ENCODE assay signal across 1 cellular context in the genomic region with DNA sequence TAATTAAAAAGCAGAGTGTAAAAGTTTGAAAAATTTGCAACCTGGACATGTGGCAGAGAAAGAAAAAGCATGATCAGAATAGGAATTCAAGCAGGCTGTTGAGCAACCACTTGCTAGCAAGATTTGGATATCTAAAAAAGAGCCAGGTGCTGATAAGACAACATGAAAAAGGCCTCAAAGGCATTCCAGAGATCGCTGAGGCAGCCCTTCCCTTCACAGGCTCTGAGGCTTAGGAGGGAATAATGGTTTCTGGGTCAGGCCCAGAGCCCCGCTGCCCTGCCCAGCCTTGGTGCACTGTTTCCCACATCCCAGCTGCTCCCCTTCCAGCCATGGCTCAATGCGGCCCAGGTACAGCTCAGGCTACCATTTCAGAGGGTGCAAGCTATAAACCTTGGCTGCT.
TF ChIP-seq lines count a peak whose summit lies in the region.

No MANE protein-coding gene starts in this region.

TF ChIP-seq in GM23338, 12 proteins besides CTCF, POLR2A, EP300 and RAD21 (continued from another document):
- TF ChIP-seq, protein P1, sequence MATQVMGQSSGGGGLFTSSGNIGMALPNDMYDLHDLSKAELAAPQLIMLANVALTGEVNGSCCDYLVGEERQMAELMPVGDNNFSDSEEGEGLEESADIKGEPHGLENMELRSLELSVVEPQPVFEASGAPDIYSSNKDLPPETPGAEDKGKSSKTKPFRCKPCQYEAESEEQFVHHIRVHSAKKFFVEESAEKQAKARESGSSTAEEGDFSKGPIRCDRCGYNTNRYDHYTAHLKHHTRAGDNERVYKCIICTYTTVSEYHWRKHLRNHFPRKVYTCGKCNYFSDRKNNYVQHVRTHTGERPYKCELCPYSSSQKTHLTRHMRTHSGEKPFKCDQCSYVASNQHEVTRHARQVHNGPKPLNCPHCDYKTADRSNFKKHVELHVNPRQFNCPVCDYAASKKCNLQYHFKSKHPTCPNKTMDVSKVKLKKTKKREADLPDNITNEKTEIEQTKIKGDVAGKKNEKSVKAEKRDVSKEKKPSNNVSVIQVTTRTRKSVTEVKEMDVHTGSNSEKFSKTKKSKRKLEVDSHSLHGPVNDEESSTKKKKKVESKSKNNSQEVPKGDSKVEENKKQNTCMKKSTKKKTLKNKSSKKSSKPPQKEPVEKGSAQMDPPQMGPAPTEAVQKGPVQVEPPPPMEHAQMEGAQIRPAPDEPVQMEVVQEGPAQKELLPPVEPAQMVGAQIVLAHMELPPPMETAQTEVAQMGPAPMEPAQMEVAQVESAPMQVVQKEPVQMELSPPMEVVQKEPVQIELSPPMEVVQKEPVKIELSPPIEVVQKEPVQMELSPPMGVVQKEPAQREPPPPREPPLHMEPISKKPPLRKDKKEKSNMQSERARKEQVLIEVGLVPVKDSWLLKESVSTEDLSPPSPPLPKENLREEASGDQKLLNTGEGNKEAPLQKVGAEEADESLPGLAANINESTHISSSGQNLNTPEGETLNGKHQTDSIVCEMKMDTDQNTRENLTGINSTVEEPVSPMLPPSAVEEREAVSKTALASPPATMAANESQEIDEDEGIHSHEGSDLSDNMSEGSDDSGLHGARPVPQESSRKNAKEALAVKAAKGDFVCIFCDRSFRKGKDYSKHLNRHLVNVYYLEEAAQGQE (IDR thresholded peaks at IDR 0.05; ENCODE audit: unreplicated experiment): no peak
- TF ChIP-seq, protein P2, sequence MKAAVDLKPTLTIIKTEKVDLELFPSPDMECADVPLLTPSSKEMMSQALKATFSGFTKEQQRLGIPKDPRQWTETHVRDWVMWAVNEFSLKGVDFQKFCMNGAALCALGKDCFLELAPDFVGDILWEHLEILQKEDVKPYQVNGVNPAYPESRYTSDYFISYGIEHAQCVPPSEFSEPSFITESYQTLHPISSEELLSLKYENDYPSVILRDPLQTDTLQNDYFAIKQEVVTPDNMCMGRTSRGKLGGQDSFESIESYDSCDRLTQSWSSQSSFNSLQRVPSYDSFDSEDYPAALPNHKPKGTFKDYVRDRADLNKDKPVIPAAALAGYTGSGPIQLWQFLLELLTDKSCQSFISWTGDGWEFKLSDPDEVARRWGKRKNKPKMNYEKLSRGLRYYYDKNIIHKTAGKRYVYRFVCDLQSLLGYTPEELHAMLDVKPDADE (IDR thresholded peaks at IDR 0.05): no peak
- TF ChIP-seq EZH2 (IDR thresholded peaks at IDR 0.05; ENCODE audit: low read depth, unreplicated experiment) (no peak), STAT1 (IDR thresholded peaks at IDR 0.05; ENCODE audit: unreplicated experiment) (no peak), JUNB (IDR thresholded peaks at IDR 0.05; ENCODE audit: unreplicated experiment) (no peak)
